Comparison of ENCODE assay signal across 8 cellular contexts in the genomic region with DNA sequence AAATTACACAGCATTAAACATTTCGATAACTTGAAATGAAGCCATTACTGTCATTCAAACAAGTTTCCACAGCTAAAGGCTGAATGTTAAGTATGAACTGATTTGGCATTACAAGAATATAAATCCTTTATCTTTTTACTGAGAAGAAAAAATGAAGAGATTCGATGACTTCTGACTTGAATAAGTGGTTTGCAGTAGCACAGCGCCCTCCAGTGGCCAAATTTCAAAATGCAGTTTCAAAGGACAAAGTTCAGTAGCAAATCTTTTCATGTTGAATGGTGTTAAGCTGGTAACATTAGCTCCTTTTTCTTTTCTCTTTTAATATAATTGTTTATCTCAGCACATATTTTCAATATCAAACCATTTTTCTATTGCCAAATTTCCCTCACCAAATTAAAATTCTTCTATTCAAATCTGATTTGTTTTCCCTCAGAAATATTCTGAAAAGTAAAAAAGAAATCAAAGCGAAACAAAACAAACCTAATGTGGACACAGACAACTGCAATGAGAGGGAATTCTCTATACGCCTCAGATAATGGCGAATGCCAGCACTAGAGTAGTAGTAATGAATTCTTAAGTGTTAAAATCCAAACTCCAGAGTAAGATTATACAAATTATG.
DNase-seq lines count a peak whose midpoint lies in the region; ATAC-seq and TF ChIP-seq lines count a peak whose summit lies in the region.

No MANE protein-coding gene starts in this region.

- H3K27ac ChIP-seq in lower lobe of right lung: no peak overlapping the region

- H3K27me3 ChIP-seq in lower lobe of right lung (ENCODE audit: low read depth): no peaks in the 10 kb centered on the region

- intact Hi-C loops in lower lobe of right lung (cut with DNase I): no loop called here

- peak; percentile 95 for TF ChIP-seq CTCF in lower lobe of right lung (IDR thresholded peaks at IDR 0.05)

- DNase-seq in NCI-H510A treated with DMSO at 0.1 percent for 48 hours (lab: John Stamatoyannopoulos, UW): peak; percentile 83
- no peak for DNase-seq in NCI-H510A (lab: John Stamatoyannopoulos, UW)
- peak; percentile 60 for DNase-seq in NCI-H2227 treated with DMSO at 0.1 percent for 48 hours (lab: John Stamatoyannopoulos, UW)
- peak; percentile 87 for DNase-seq in activated CD4-positive, alpha-beta T cell treated with anti-CD3 and anti-CD28 coated beads for 48 hours
- peak; percentile 89 for DNase-seq in dermis blood vessel endothelial cell
- no peak for DNase-seq in lower lobe of right lung
- DNase-seq in stimulated activated CD8-positive, alpha-beta memory T cell treated with anti-CD3 and anti-CD28 coated beads, Interleukin-12 subunit alpha, Interleukin-12 subunit beta, amount 100 ng/mL, for 24 hours (ENCODE audit: extremely low read depth): peak; percentile 42

- no peaks in the 10 kb centered on the region for H3K36me3 ChIP-seq in lower lobe of right lung

- peaks cover 3% of the 10 kb centered on the region for H3K4me1 ChIP-seq in lower lobe of right lung

- no peak overlapping the region for H3K4me3 ChIP-seq in lower lobe of right lung

- H3K9me3 ChIP-seq in lower lobe of right lung: no peaks in the 10 kb centered on the region

- ATAC-seq in lower lobe of right lung: peak; percentile 65 to 72
- no peak for ATAC-seq in GM21390 (IDR thresholded peaks at IDR 0.05; ENCODE audit: unreplicated experiment)

Comparison
In these comparisons a context has a peak if more than half of its experiments do, and no peak if none do; other contexts are left out.
1. DNase-seq: peak in NCI-H510A treated with DMSO at 0.1 percent for 48 hours (single experiment), NCI-H2227 treated with DMSO at 0.1 percent for 48 hours (single experiment), activated CD4-positive, alpha-beta T cell treated with anti-CD3 and anti-CD28 coated beads for 48 hours (single experiment), dermis blood vessel endothelial cell (single experiment) and stimulated activated CD8-positive, alpha-beta memory T cell treated with anti-CD3 and anti-CD28 coated beads, Interleukin-12 subunit alpha, Interleukin-12 subunit beta, amount 100 ng/mL, for 24 hours (single experiment); none in NCI-H510A (single experiment) and lower lobe of right lung (single experiment).